In the genomic region with DNA sequence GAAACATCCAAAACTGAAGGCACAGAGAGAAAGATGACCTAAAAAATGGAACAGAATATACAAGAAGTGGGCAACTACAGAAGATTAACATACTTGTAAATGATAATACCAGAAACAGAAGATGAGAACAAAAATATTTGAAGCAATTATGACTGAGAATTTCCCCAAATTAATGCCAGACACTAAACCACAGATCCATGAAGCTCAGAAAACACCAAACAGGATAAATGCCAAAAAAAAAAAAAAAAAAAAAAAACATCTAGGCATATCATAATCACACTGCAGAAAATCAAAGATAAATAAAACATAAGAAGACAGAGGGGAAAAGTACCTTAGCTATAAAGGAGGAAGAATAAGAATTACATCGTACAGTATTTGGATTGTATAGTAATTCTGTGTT, we compare ENCODE assay signal across 9 cellular contexts.
"Had no signal": no experiment of that assay in that cellular context is flagged by ENCODE, and none has a peak within 500 bp of the region (broad histone marks: within the 10 kb centered on the region; RNA-seq: fewer than 3 reads in every experiment).

No MANE protein-coding gene starts in this region.

- DNase-seq: GM23248, GOT3, H7, H9, HCEC 1CT, HFFc6 had no signal

- ATAC-seq: GM23338, HCT116 had no signal

- H3K27ac ChIP-seq: GM23248 had no signal

- H3K27ac Mint-ChIP-seq: GM23338, H9, HFFc6 had no signal

- H3K36me3 ChIP-seq: HAP-1 had no signal

- H3K4me3 Mint-ChIP-seq: GM23338, H9, HFFc6 had no signal

- H3K4me1 ChIP-seq: HAP-1 had no signal

- H3K4me3 ChIP-seq: GM23248, GM23338, HAP-1 had no signal
